In genomic region chr12:67268896-67269631, GRCh38 we compare ENCODE assay signal across 8 cellular contexts. TPM values are rescaled to one million over a fixed set of nuclear protein-coding genes. Genes with fewer than 3 reads are reported as not detected.
DNase-seq lines count a peak whose midpoint lies in the region; ATAC-seq and TF ChIP-seq lines count a peak whose summit lies in the region.

Gene CAND1 (plus strand): TSS chr12:67269358. CDS start chr12:67269718, 360 bp downstream.

- intact Hi-C loops in CD14-positive monocyte (cut with micrococcal nuclease), result no loop called here
- intact Hi-C loops in activated CD4-positive, alpha-beta memory T cell treated with anti-CD3 and anti-CD28 coated beads for 36 hours (cut with micrococcal nuclease), result loop anchor here (1.0 to 10.0 kb wide), 10 partner anchors 108 to 1138 kb away; partner anchors contain the start of genes HELB and LLPH

- H3K27ac Mint-ChIP-seq in CD14-positive monocyte, result peak within 1 kb of the TSS; percentile 98 to 100 (median 100)
- peak within 1 kb of the TSS; percentile 98 for H3K27ac Mint-ChIP-seq in activated CD4-positive, alpha-beta memory T cell treated with anti-CD3 and anti-CD28 coated beads for 36 hours

- no peak for TF ChIP-seq CTCF in CD14-positive monocyte (IDR thresholded peaks at IDR 0.05)
- no peak for TF ChIP-seq CTCF in liver (IDR thresholded peaks at IDR 0.05; ENCODE audit: low read depth, low read length, missing input control)

- DNase-seq in CD14-positive monocyte (ENCODE audit: low spot score) (peak; percentile 97), NCI-H82 (lab: John Stamatoyannopoulos, UW) (peak; percentile 99), dermis microvascular lymphatic vessel endothelial cell (ENCODE audit: low read depth in 2 of 2) (peak; percentile 99)
- DNase-seq in activated CD4-positive, alpha-beta memory T cell treated with anti-CD3 and anti-CD28 coated beads for 36 hours, result peak; percentile 96
- peak; percentile 98 for DNase-seq in stimulated activated CD4-positive, alpha-beta T cell treated with anti-CD3 and anti-CD28 coated beads, Interleukin-4, amount 100 ng/mL, for 24 hours

- H3K9ac ChIP-seq in liver (ENCODE audit: low read depth in 1 of 2, low read length in 2 of 2), result peak within 1 kb of the TSS; percentile 90 to 91

- H3K9me3 ChIP-seq in liver (ENCODE audit: control insufficient read depth in 4 of 4, low read length in 3 of 4), result peaks cover 2 to 14% (median 5%) of the 10 kb centered on the region in 4 donors

- CTCF ChIA-PET in activated CD4-positive, alpha-beta memory T cell treated with anti-CD3 and anti-CD28 coated beads for 36 hours (lab: Charles Lee), result interaction anchor here (0.5 to 2.1 kb wide), 7 partner anchors 12 to 1137 kb away, joined by 3 to 10 read pairs (median 5); no protein-coding TSS in a partner anchor

- H3K36me3 Mint-ChIP-seq in CD14-positive monocyte, result peaks cover 0 to under 1% of the 10 kb centered on the region in 2 donors
- peaks cover 7% of the 10 kb centered on the region for H3K36me3 Mint-ChIP-seq in activated CD4-positive, alpha-beta memory T cell treated with anti-CD3 and anti-CD28 coated beads for 36 hours

- H3K27me3 ChIP-seq in liver (ENCODE audit: control insufficient read depth in 4 of 4, insufficient read depth in 4 of 4, low read length in 3 of 4), result no peaks in the 10 kb centered on the region

- H3K4me3 Mint-ChIP-seq in CD14-positive monocyte, result peak within 1 kb of the TSS; percentile 92 to 94
- H3K4me3 Mint-ChIP-seq in activated CD4-positive, alpha-beta memory T cell treated with anti-CD3 and anti-CD28 coated beads for 36 hours, result peak within 1 kb of the TSS; percentile 95

- peak within 1 kb of the TSS; percentile 99 to 100 for H3K27ac ChIP-seq in liver (ENCODE audit: low read depth in 1 of 2, low read length in 2 of 2)

- peak within 1 kb of the TSS; percentile 61 to 94 (median 72) for H3K4me3 ChIP-seq in liver (ENCODE audit: low read depth in 1 of 3, low read length in 3 of 3)

- H3K36me3 ChIP-seq in liver (ENCODE audit: control insufficient read depth in 4 of 4, insufficient read depth in 3 of 4, low read depth in 1 of 4, low read length in 3 of 4), result no peaks in the 10 kb centered on the region

- POLR2A ChIA-PET in activated CD4-positive, alpha-beta memory T cell treated with anti-CD3 and anti-CD28 coated beads for 36 hours (lab: Charles Lee), result interaction anchor here (0.6 to 2.3 kb wide), 16 partner anchors 9 to 1342 kb away, joined by 3 to 10 read pairs (median 3); partner anchors contain the start of genes DYRK2 and RAP1B

- ATAC-seq in GM19438 (IDR thresholded peaks at IDR 0.05; ENCODE audit: low read depth, unreplicated experiment) (peak; percentile 74), HG03575 (IDR thresholded peaks at IDR 0.05; ENCODE audit: extremely low read depth, insufficient number of reproducible peaks, low FRiP score, unreplicated experiment) (peak; percentile 57)

- H3K4me1 Mint-ChIP-seq in CD14-positive monocyte, result peaks cover 31% of the 10 kb centered on the region
- H3K4me1 Mint-ChIP-seq in activated CD4-positive, alpha-beta memory T cell treated with anti-CD3 and anti-CD28 coated beads for 36 hours (ENCODE audit: low read depth), result peaks cover 31% of the 10 kb centered on the region

- peaks cover 3 to 30% (median 20%) of the 10 kb centered on the region in 4 donors for H3K4me1 ChIP-seq in liver (ENCODE audit: control insufficient read depth in 4 of 4, insufficient read depth in 4 of 4, low read length in 3 of 4)

- under 1% methylated on average over 61 of the region's 61 CpGs for WGBS in liver

- TF ChIP-seq RAD21 in liver (IDR thresholded peaks at IDR 0.05), result no peak

- H3K9me3 Mint-ChIP-seq in CD14-positive monocyte, result peaks cover 0 to 5% (median 4%) of the 10 kb centered on the region in 7 donors
- H3K9me3 Mint-ChIP-seq in activated CD4-positive, alpha-beta memory T cell treated with anti-CD3 and anti-CD28 coated beads for 36 hours, result peaks cover 6% of the 10 kb centered on the region

- peaks cover 0 to 2% (median under 1%) of the 10 kb centered on the region in 3 donors for H3K27me3 Mint-ChIP-seq in CD14-positive monocyte (ENCODE audit: low read depth in 3 of 3)
- H3K27me3 Mint-ChIP-seq in activated CD4-positive, alpha-beta memory T cell treated with anti-CD3 and anti-CD28 coated beads for 36 hours, result no peaks in the 10 kb centered on the region

TF ChIP-seq in liver, 16 proteins besides CTCF, POLR2A, EP300 and RAD21:
- TF ChIP-seq MAX (IDR thresholded peaks at IDR 0.05) (peak; percentile 99), GABPA (IDR thresholded peaks at IDR 0.05 in 1 of 2, conservative IDR thresholded peaks at IDR 0.05 in 1 of 2) (peak in 1 of 2 donors; percentile 52), NR2F2 (IDR thresholded peaks at IDR 0.05) (peak; percentile 95), RXRA (IDR thresholded peaks at IDR 0.05) (peak; percentile 66 to 77), YY1 (IDR thresholded peaks at IDR 0.05) (peak; percentile 89), HNF4A (conservative IDR thresholded peaks at IDR 0.05) (peak; percentile 52), JUND (IDR thresholded peaks at IDR 0.05) (peak; percentile 46 to 67), FOXA2 (IDR thresholded peaks at IDR 0.05) (no peak), ATF3 (IDR thresholded peaks at IDR 0.05) (peak; percentile 13), HNF4G (IDR thresholded peaks at IDR 0.05) (no peak), REST (IDR thresholded peaks at IDR 0.05) (no peak), FOXA1 (IDR thresholded peaks at IDR 0.05) (peak; percentile 14), SP1 (IDR thresholded peaks at IDR 0.05) (peak; percentile 87), TAF1 (conservative IDR thresholded peaks at IDR 0.05) (no peak), EGR1 (IDR thresholded peaks at IDR 0.05; ENCODE audit: low read depth in 2 of 2) (peak; percentile 96 to 98), ZBTB33 (IDR thresholded peaks at IDR 0.05) (peak; percentile 100)

RNA-seq across cellular contexts. Expression of gene CAND1, which starts in this region (rescaled TPM):
- polyA plus RNA-seq in CD14-positive monocyte, result 10 to 100 TPM; 20.9 to 29.4 TPM
- 100 to 1,000 TPM; 213 to 219 TPM for total RNA-seq in activated CD4-positive, alpha-beta memory T cell treated with anti-CD3 and anti-CD28 coated beads for 36 hours
- total RNA-seq in dermis microvascular lymphatic vessel endothelial cell, result 67.4 and 76.4 TPM in 2 replicates
- total RNA-seq in liver, result 10 to 100 TPM; 63.6 to 66.1 TPM
- 10 to 100 TPM; 25.4 to 27.7 TPM for polyA plus RNA-seq in liver

Comparison
In these comparisons a context has a peak if more than half of its experiments do, and no peak if none do; other contexts are left out.
1. Peak in every context shown above with its lines: DNase-seq, ATAC-seq, H3K4me3 ChIP-seq and H3K27ac ChIP-seq.